18 cellular contexts compared by ENCODE assay signal in the genomic region with DNA sequence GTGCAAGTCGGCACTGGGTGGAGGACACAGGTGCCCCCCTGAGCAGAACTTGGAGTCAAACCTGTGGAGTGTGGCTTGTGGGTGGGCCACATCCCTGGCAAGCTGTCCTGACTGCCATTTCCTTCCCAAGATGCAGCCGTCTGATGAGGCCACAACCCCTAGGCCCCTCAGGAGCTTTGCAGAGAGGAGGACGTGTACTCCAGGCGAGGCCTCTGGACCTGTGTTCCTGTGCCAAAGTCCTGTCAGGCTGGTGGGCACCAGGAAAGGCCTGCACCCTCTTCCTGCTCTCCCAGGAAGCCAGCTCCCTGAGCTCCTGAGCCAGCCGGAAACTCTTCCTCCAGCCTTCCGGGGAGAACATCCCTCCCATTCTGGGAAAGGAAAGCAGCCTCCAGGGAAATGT. TPM values are rescaled to one million over a fixed set of nuclear protein-coding genes. Genes with fewer than 3 reads are reported as not detected.
A peak's percentile ranks its signal among the peaks of the same experiment; 100 is the strongest.
DNase-seq lines count a peak whose midpoint lies in the region; ATAC-seq and TF ChIP-seq lines count a peak whose summit lies in the region.
"Had no signal": no experiment of that assay in that cellular context is flagged by ENCODE, and none has a peak within 500 bp of the region (broad histone marks: within the 10 kb centered on the region; RNA-seq: fewer than 3 reads in every experiment).

No MANE protein-coding gene starts in this region.

- H3K4me2 ChIP-seq in OCI-LY1 (ENCODE audit: low read length) = no peak overlapping the region

- H3K36me3 ChIP-seq in OCI-LY1 (ENCODE audit: insufficient read depth, low read length) (no peaks in the 10 kb centered on the region), esophagus muscularis mucosa (peaks cover 0 to 20% (median 5%) of the 10 kb centered on the region in 4 donors)

- H3K4me1 ChIP-seq in OCI-LY1 (ENCODE audit: insufficient read depth, low read length, severe bottlenecking) = peaks cover 32% of the 10 kb centered on the region
- H3K4me1 ChIP-seq in esophagus muscularis mucosa = peaks cover 2 to 24% (median 22%) of the 10 kb centered on the region in 4 donors
- H3K4me1 ChIP-seq: tibial artery had no signal

- no peaks in the 10 kb centered on the region for H3K27me3 ChIP-seq in OCI-LY1 (ENCODE audit: insufficient read depth, low read length)
- H3K27me3 ChIP-seq in esophagus muscularis mucosa = no peaks in the 10 kb centered on the region
- H3K27me3 ChIP-seq: brain microvascular endothelial cell, tibial artery had no signal

- peaks cover 42% of the 10 kb centered on the region for H3K4me1 Mint-ChIP-seq in activated CD8-positive, alpha-beta T cell treated with anti-CD3 and anti-CD28 coated beads for 36 hours (ENCODE audit: low read depth)
- peaks cover 53% of the 10 kb centered on the region for H3K4me1 Mint-ChIP-seq in activated CD8-positive, alpha-beta T cell treated with anti-CD3 and anti-CD28 coated beads, Interleukin-2, amount 10 ng/mL, durations not matched to agents 7 days and 5 days (ENCODE audit: low read depth)
- H3K4me1 Mint-ChIP-seq in stimulated activated memory B cell treated with anti-CD40 and anti-IgM and Interleukin-4, amounts not matched to agents 10 μg/mL and 1 μg/mL and 100 μg/mL, for 72 hours = peaks cover 58% of the 10 kb centered on the region

- CTCF ChIA-PET in activated CD8-positive, alpha-beta T cell treated with anti-CD3 and anti-CD28 coated beads for 36 hours (lab: Charles Lee) = interaction anchor here (1.0 to 4.4 kb wide), 3 partner anchors 14 to 21 kb away, joined by 3 to 38 read pairs (median 5); no protein-coding TSS in a partner anchor
- CTCF ChIA-PET in activated CD8-positive, alpha-beta T cell treated with anti-CD3 and anti-CD28 coated beads, Interleukin-2, amount 10 ng/mL, durations not matched to agents 7 days and 5 days (lab: Charles Lee) = interaction anchor here (2.9 to 5.6 kb wide), 2 partner anchors 14 to 21 kb away, joined by 12 to 24 read pairs; no protein-coding TSS in a partner anchor

- no peak overlapping the region for H3K9ac ChIP-seq in OCI-LY1 (ENCODE audit: low read length)

- H3K9me2 ChIP-seq in OCI-LY1 (ENCODE audit: low read depth, low read length) = no peaks in the 10 kb centered on the region

- H3K79me2 ChIP-seq in OCI-LY1 (ENCODE audit: insufficient read depth, low read length) = no peaks in the 10 kb centered on the region

- H3F3A ChIP-seq in OCI-LY1 (ENCODE audit: insufficient read depth, low read length) = no peaks in the 10 kb centered on the region; the same call in 1 of the 2 replicates

- TF ChIP-seq CTCF in activated CD8-positive, alpha-beta T cell treated with anti-CD3 and anti-CD28 coated beads for 36 hours (IDR thresholded peaks at IDR 0.05) = no peak
- no peak for TF ChIP-seq CTCF in OCI-LY1 (IDR thresholded peaks at IDR 0.05; ENCODE audit: low read length)
- no peak for TF ChIP-seq CTCF in esophagus muscularis mucosa (IDR thresholded peaks at IDR 0.05)

- no peaks in the 10 kb centered on the region for H4K20me1 ChIP-seq in OCI-LY1 (ENCODE audit: insufficient read depth, low read length)

- H3K27ac ChIP-seq in OCI-LY1 (ENCODE audit: low read depth, low read length, poor library complexity, severe bottlenecking) = peak overlapping the region; percentile 7
- H3K27ac ChIP-seq in esophagus muscularis mucosa (replicated peaks in 1 of 4) = no peak overlapping the region
- H3K27ac ChIP-seq: RWPE1, SK-N-MC, tibial artery had no signal

- H3K9me3 ChIP-seq in OCI-LY1 (ENCODE audit: low read length) (no peaks in the 10 kb centered on the region), esophagus muscularis mucosa (no peaks in the 10 kb centered on the region)
- H3K9me3 ChIP-seq: tibial artery had no signal

- H3K36me3 Mint-ChIP-seq in activated CD8-positive, alpha-beta T cell treated with anti-CD3 and anti-CD28 coated beads for 36 hours (ENCODE audit: low read depth) = peaks cover 26% of the 10 kb centered on the region
- H3K36me3 Mint-ChIP-seq in activated CD8-positive, alpha-beta T cell treated with anti-CD3 and anti-CD28 coated beads, Interleukin-2, amount 10 ng/mL, durations not matched to agents 7 days and 5 days (ENCODE audit: low read depth) = peaks cover 40% of the 10 kb centered on the region
- H3K36me3 Mint-ChIP-seq in stimulated activated memory B cell treated with anti-CD40 and anti-IgM and Interleukin-4, amounts not matched to agents 10 μg/mL and 1 μg/mL and 100 μg/mL, for 72 hours = peaks cover 65% of the 10 kb centered on the region

- intact Hi-C loops in activated CD8-positive, alpha-beta T cell treated with anti-CD3 and anti-CD28 coated beads for 36 hours (cut with micrococcal nuclease) = no loop called here
- intact Hi-C loops in esophagus muscularis mucosa (cut with DNase I) = no loop called here

- no peaks in the 10 kb centered on the region for H3K9me3 Mint-ChIP-seq in activated CD8-positive, alpha-beta T cell treated with anti-CD3 and anti-CD28 coated beads for 36 hours
- H3K9me3 Mint-ChIP-seq in activated CD8-positive, alpha-beta T cell treated with anti-CD3 and anti-CD28 coated beads, Interleukin-2, amount 10 ng/mL, durations not matched to agents 7 days and 5 days (ENCODE audit: insufficient read depth) = no peaks in the 10 kb centered on the region
- no peaks in the 10 kb centered on the region for H3K9me3 Mint-ChIP-seq in stimulated activated memory B cell treated with anti-CD40 and anti-IgM and Interleukin-4, amounts not matched to agents 10 μg/mL and 1 μg/mL and 100 μg/mL, for 72 hours
- H3K9me3 Mint-ChIP-seq: stimulated activated naive CD8-positive, alpha-beta T cell treated with anti-CD3 and anti-CD28 coated beads, Interleukin-15, Interleukin-2, amounts not matched to agents 100 ng/mL and 50 ng/mL, for 24 hours had no signal

- H3K27ac Mint-ChIP-seq in activated CD8-positive, alpha-beta T cell treated with anti-CD3 and anti-CD28 coated beads for 36 hours = peak overlapping the region; percentile 6
- H3K27ac Mint-ChIP-seq in activated CD8-positive, alpha-beta T cell treated with anti-CD3 and anti-CD28 coated beads, Interleukin-2, amount 10 ng/mL, durations not matched to agents 7 days and 5 days = no peak overlapping the region
- peak overlapping the region; percentile 91 for H3K27ac Mint-ChIP-seq in stimulated activated memory B cell treated with anti-CD40 and anti-IgM and Interleukin-4, amounts not matched to agents 10 μg/mL and 1 μg/mL and 100 μg/mL, for 72 hours

- POLR2A ChIA-PET in activated CD8-positive, alpha-beta T cell treated with anti-CD3 and anti-CD28 coated beads for 36 hours (lab: Charles Lee) = interaction anchor here (1.7 to 1.8 kb wide), 2 partner anchors 21 to 34 kb away, joined by 6 to 8 read pairs; no protein-coding TSS in a partner anchor
- POLR2A ChIA-PET in activated CD8-positive, alpha-beta T cell treated with anti-CD3 and anti-CD28 coated beads, Interleukin-2, amount 10 ng/mL, durations not matched to agents 7 days and 5 days (lab: Charles Lee) = interaction anchor here (0.8 to 1.0 kb wide), 2 partner anchors 18 to 25 kb away, joined by 3 read pairs; no protein-coding TSS in a partner anchor

- no peak for ATAC-seq in activated CD8-positive, alpha-beta T cell treated with anti-CD3 and anti-CD28 coated beads for 36 hours
- no peak for ATAC-seq in activated CD8-positive, alpha-beta T cell treated with anti-CD3 and anti-CD28 coated beads, Interleukin-2, amount 10 ng/mL, durations not matched to agents 7 days and 5 days
- ATAC-seq in stimulated activated memory B cell treated with anti-CD40 and anti-IgM and Interleukin-4, amounts not matched to agents 10 μg/mL and 1 μg/mL and 100 μg/mL, for 72 hours = no peak
- ATAC-seq in HG03439 (IDR thresholded peaks at IDR 0.05; ENCODE audit: unreplicated experiment) = no peak

- 76% methylated on average over 4 of the region's 6 CpGs for WGBS in esophagus muscularis mucosa

- no peak overlapping the region for H3K4me3 Mint-ChIP-seq in activated CD8-positive, alpha-beta T cell treated with anti-CD3 and anti-CD28 coated beads for 36 hours
- no peak overlapping the region for H3K4me3 Mint-ChIP-seq in activated CD8-positive, alpha-beta T cell treated with anti-CD3 and anti-CD28 coated beads, Interleukin-2, amount 10 ng/mL, durations not matched to agents 7 days and 5 days
- no peak overlapping the region for H3K4me3 Mint-ChIP-seq in stimulated activated memory B cell treated with anti-CD40 and anti-IgM and Interleukin-4, amounts not matched to agents 10 μg/mL and 1 μg/mL and 100 μg/mL, for 72 hours
- H3K4me3 Mint-ChIP-seq: stimulated activated naive CD8-positive, alpha-beta T cell treated with anti-CD3 and anti-CD28 coated beads, Interleukin-15, Interleukin-2, amounts not matched to agents 100 ng/mL and 50 ng/mL, for 24 hours had no signal

- TF ChIP-seq POLR2A in esophagus muscularis mucosa (IDR thresholded peaks at IDR 0.05; ENCODE audit: low read depth) = no peak

- DNase-seq in activated CD8-positive, alpha-beta T cell treated with anti-CD3 and anti-CD28 coated beads for 36 hours = no peak
- DNase-seq in activated CD8-positive, alpha-beta T cell treated with anti-CD3 and anti-CD28 coated beads, Interleukin-2, amount 10 ng/mL, durations not matched to agents 7 days and 5 days = no peak
- DNase-seq in esophagus muscularis mucosa (ENCODE audit: extremely low spot score) = peak; percentile 81
- no peak for DNase-seq in amniotic stem cell (lab: John Stamatoyannopoulos, UW)
- DNase-seq in NCI-H748 (lab: John Stamatoyannopoulos, UW; ENCODE audit: unreplicated experiment) = no peak
- DNase-seq: mammary epithelial cell, NCI-H1105 treated with DMSO at 0.1 percent for 48 hours, small intestine, T-helper 2 cell, tibial artery had no signal

- H3K27me3 Mint-ChIP-seq in activated CD8-positive, alpha-beta T cell treated with anti-CD3 and anti-CD28 coated beads for 36 hours = no peaks in the 10 kb centered on the region
- no peaks in the 10 kb centered on the region for H3K27me3 Mint-ChIP-seq in activated CD8-positive, alpha-beta T cell treated with anti-CD3 and anti-CD28 coated beads, Interleukin-2, amount 10 ng/mL, durations not matched to agents 7 days and 5 days (ENCODE audit: low read depth)
- H3K27me3 Mint-ChIP-seq in stimulated activated memory B cell treated with anti-CD40 and anti-IgM and Interleukin-4, amounts not matched to agents 10 μg/mL and 1 μg/mL and 100 μg/mL, for 72 hours = no peaks in the 10 kb centered on the region
- H3K27me3 Mint-ChIP-seq: IgD-negative memory B cell; stimulated activated naive CD8-positive, alpha-beta T cell treated with anti-CD3 and anti-CD28 coated beads, Interleukin-15, Interleukin-2, amounts not matched to agents 100 ng/mL and 50 ng/mL, for 24 hours had no signal

- no peak overlapping the region for H2AFZ ChIP-seq in OCI-LY1 (ENCODE audit: low read length)

- no peak for TF ChIP-seq EP300 in esophagus muscularis mucosa (IDR thresholded peaks at IDR 0.05)

- H3K4me3 ChIP-seq in OCI-LY1 (ENCODE audit: low read depth, low read length, poor library complexity, severe bottlenecking) (no peak overlapping the region), esophagus muscularis mucosa (no peak overlapping the region)
- H3K4me3 ChIP-seq: SK-N-MC, tibial artery had no signal

RNA-seq across cellular contexts. Expression of a gene that starts 48.5 kb away (rescaled TPM):
- 10 to 100 TPM; 49.8 to 50.1 TPM for total RNA-seq in activated CD8-positive, alpha-beta T cell treated with anti-CD3 and anti-CD28 coated beads for 36 hours
- 10 to 100 TPM; 49.1 to 51.5 TPM for total RNA-seq in activated CD8-positive, alpha-beta T cell treated with anti-CD3 and anti-CD28 coated beads, Interleukin-2, amount 10 ng/mL, durations not matched to agents 7 days and 5 days
- 10 to 100 TPM; 40.3 to 60.6 (median 51.5) TPM for total RNA-seq in esophagus muscularis mucosa
